In genomic region chr2:216858312-216858711, GRCh38 we compare ENCODE assay signal across 22 cellular contexts. TPM values are rescaled to one million over a fixed set of nuclear protein-coding genes. Genes with fewer than 3 reads are reported as not detected.
DNase-seq lines count a peak whose midpoint lies in the region; ATAC-seq and TF ChIP-seq lines count a peak whose summit lies in the region.
"Had no signal": no experiment of that assay in that cellular context is flagged by ENCODE, and none has a peak within 500 bp of the region (broad histone marks: within the 10 kb centered on the region; RNA-seq: fewer than 3 reads in every experiment).

No MANE protein-coding gene starts in this region.

- H3K27me3 Mint-ChIP-seq in activated naive CD8-positive, alpha-beta T cell treated with anti-CD3 and anti-CD28 coated beads for 36 hours: no peaks in the 10 kb centered on the region

- H3K27ac ChIP-seq in osteoblast (ENCODE audit: low read depth, low read length): no peak overlapping the region
- no peak overlapping the region for H3K27ac ChIP-seq in prostate gland
- H3K27ac ChIP-seq: body of pancreas, epithelial cell of prostate, SJCRH30, transverse colon had no signal

- H3K4me2 ChIP-seq in osteoblast (ENCODE audit: insufficient read depth, low read length): no peak overlapping the region

- intact Hi-C loops in prostate gland (cut with DNase I): no loop called here

- peak overlapping the region; percentile 6 for H2AFZ ChIP-seq in osteoblast (ENCODE audit: low read length)

- H3K9me3 Mint-ChIP-seq in activated naive CD8-positive, alpha-beta T cell treated with anti-CD3 and anti-CD28 coated beads for 36 hours: no peaks in the 10 kb centered on the region
- H3K9me3 Mint-ChIP-seq: dendritic cell treated with granulocyte-macrophage colony-stimulating factor and Interleukin-4, amounts not matched to agents 40 ng/mL and 50 ng/mL, for 4 days; H9 had no signal

- no peaks in the 10 kb centered on the region for H4K20me1 ChIP-seq in osteoblast (ENCODE audit: insufficient read depth, low read length)

- H3K36me3 ChIP-seq in osteoblast (ENCODE audit: insufficient read depth, low read length) (no peaks in the 10 kb centered on the region), prostate gland (no peaks in the 10 kb centered on the region)
- H3K36me3 ChIP-seq: SJCRH30, transverse colon had no signal

- peaks cover 21% of the 10 kb centered on the region for H3K4me1 Mint-ChIP-seq in activated naive CD8-positive, alpha-beta T cell treated with anti-CD3 and anti-CD28 coated beads for 36 hours

- H3K27me3 ChIP-seq in osteoblast (ENCODE audit: insufficient read depth, low read length) (no peaks in the 10 kb centered on the region), prostate gland (replicated peaks; ENCODE audit: insufficient read depth) (no peaks in the 10 kb centered on the region)
- H3K27me3 ChIP-seq: body of pancreas, SJCRH30, transverse colon had no signal

- H3K4me1 ChIP-seq in osteoblast (ENCODE audit: insufficient read depth, low read length): peaks cover 8% of the 10 kb centered on the region
- no peaks in the 10 kb centered on the region for H3K4me1 ChIP-seq in prostate gland (replicated peaks)
- H3K4me1 ChIP-seq: body of pancreas, transverse colon had no signal

- H3K9me3 ChIP-seq in osteoblast (ENCODE audit: low read depth, low read length) (no peaks in the 10 kb centered on the region), prostate gland (no peaks in the 10 kb centered on the region)
- H3K9me3 ChIP-seq: body of pancreas, SJCRH30, transverse colon had no signal

- H3K27ac Mint-ChIP-seq in activated naive CD8-positive, alpha-beta T cell treated with anti-CD3 and anti-CD28 coated beads for 36 hours: peak overlapping the region; percentile 71
- H3K27ac Mint-ChIP-seq: dendritic cell treated with granulocyte-macrophage colony-stimulating factor and Interleukin-4, amounts not matched to agents 40 ng/mL and 50 ng/mL, for 4 days; H9 had no signal

- DNase-seq in activated CD4-positive, alpha-beta T cell treated with anti-CD3 and anti-CD28 coated beads for 48 hours: peak; percentile 32
- no peak for DNase-seq in activated CD4-positive, alpha-beta T cell treated with anti-CD3 and anti-CD28 coated beads for 4 hours
- peak; percentile 56 for DNase-seq in HT1080 (ENCODE audit: low read depth)
- DNase-seq in activated naive CD8-positive, alpha-beta T cell treated with anti-CD3 and anti-CD28 coated beads for 36 hours: peak; percentile 32
- DNase-seq in osteoblast (ENCODE audit: insufficient read length, low spot score, missing footprints): no peak
- DNase-seq in omental fat pad (ENCODE audit: low spot score): no peak
- no peak for DNase-seq in occipital lobe (lab: John Stamatoyannopoulos, UW)
- DNase-seq in prostate gland (ENCODE audit: low spot score): no peak
- DNase-seq: activated CD4-positive, CD25-positive, alpha-beta regulatory T cell treated with anti-CD3 and anti-CD28 coated beads, Interleukin-2, amount 50 U/mL, for 72 hours; activated effector memory CD4-positive, alpha-beta T cell treated with Interleukin-2 at 50 U/mL for 16 hours; body of pancreas; C1 segment of cervical spinal cord; DMS 273 treated with DMSO at 0.1 percent for 48 hours; H9; left ventricle myocardium superior; NCI-H748 treated with DMSO at 0.1 percent for 48 hours; SJCRH30; transverse colon had no signal

- no peak for ATAC-seq in omental fat pad (ENCODE audit: low FRiP score)
- ATAC-seq: body of pancreas, left ventricle myocardium superior had no signal

- H3K36me3 Mint-ChIP-seq in activated naive CD8-positive, alpha-beta T cell treated with anti-CD3 and anti-CD28 coated beads for 36 hours: no peaks in the 10 kb centered on the region

- TF ChIP-seq CTCF in osteoblast (IDR thresholded peaks at IDR 0.05; ENCODE audit: extremely low read depth, low read depth, low read length) (no peak), omental fat pad (IDR thresholded peaks at IDR 0.05) (no peak), prostate gland (IDR thresholded peaks at IDR 0.05) (no peak)

- H3K4me3 ChIP-seq in osteoblast (ENCODE audit: insufficient read depth, low read length) (no peak overlapping the region), prostate gland (no peak overlapping the region)
- H3K4me3 ChIP-seq: body of pancreas, SJCRH30, transverse colon had no signal

- H3K4me3 Mint-ChIP-seq in activated naive CD8-positive, alpha-beta T cell treated with anti-CD3 and anti-CD28 coated beads for 36 hours: no peak overlapping the region
- H3K4me3 Mint-ChIP-seq: dendritic cell treated with granulocyte-macrophage colony-stimulating factor and Interleukin-4, amounts not matched to agents 40 ng/mL and 50 ng/mL, for 4 days; H9 had no signal

- TF ChIP-seq POLR2A in prostate gland (IDR thresholded peaks at IDR 0.05): no peak

- H3K79me2 ChIP-seq in osteoblast (ENCODE audit: insufficient read depth, low read length): no peaks in the 10 kb centered on the region

- WGBS in prostate gland: 70% methylated on average over 3 of the region's 3 CpGs

RNA-seq across cellular contexts. Expression of gene TNP1, which starts 1.6 kb away (rescaled TPM):
- not detected in 2 replicates for total RNA-seq in HT1080 (2014; rRNA removed; shearing (Covaris generic))
- not detected in 2 replicates for polyA plus RNA-seq in HT1080 (2015; cell fraction: cytosol; rRNA removed)
- polyA plus RNA-seq in HT1080 (2015; cell fraction: nucleus; rRNA removed): not detected in 2 replicates
- total RNA-seq in activated naive CD8-positive, alpha-beta T cell treated with anti-CD3 and anti-CD28 coated beads for 36 hours: not detected
- total RNA-seq in osteoblast (not detected in 2 replicates), omental fat pad (not detected), occipital lobe (not detected), prostate gland (100 to 1,000 TPM in 1 of 2 donors, not detected in 1; 251 TPM)
- total RNA-seq: body of pancreas; H9; left ventricle myocardium superior; SJCRH30; skeletal muscle tissue; T-helper 2 cell treated with Interferon-gamma antibody and Interleukin-4, amounts not matched to agents 100 ng/mL and 5 ng/mL, for 36 hours; transverse colon had no signal

Comparison
In these comparisons a context has a peak if more than half of its experiments do, and no peak if none do; other contexts are left out.
1. DNase-seq: peak in activated CD4-positive, alpha-beta T cell treated with anti-CD3 and anti-CD28 coated beads for 48 hours (single experiment), HT1080 (single experiment) and activated naive CD8-positive, alpha-beta T cell treated with anti-CD3 and anti-CD28 coated beads for 36 hours (single experiment); none in activated CD4-positive, alpha-beta T cell treated with anti-CD3 and anti-CD28 coated beads for 4 hours (0 of 2), osteoblast (single experiment), omental fat pad (single experiment), occipital lobe (single experiment) and prostate gland (single experiment).